10 cellular contexts compared by ENCODE assay signal in the genomic region with DNA sequence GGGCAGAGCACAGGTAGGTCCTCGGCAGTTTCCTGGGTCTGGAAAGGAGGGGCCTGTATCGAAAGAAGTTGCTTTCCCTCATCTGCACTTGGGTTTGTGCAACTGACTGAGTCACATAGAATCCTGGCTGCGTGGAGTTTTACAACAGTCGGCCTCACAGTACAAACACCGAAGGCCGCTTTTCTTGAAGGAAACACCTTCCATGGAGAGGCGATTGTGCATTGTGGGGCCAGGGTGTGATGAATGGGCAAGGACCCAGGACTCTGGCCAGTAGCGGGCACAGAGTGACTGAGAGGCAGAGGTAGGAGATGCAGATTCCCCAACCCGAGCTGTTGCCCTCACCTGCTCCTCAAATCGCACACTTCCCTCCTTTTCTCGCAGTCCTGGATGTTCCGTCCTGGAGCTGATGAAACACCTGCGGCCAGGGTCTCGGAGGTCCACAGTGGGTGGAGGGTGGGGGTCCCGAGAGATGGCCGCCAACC. TPM values are rescaled to one million over a fixed set of nuclear protein-coding genes. Genes with fewer than 3 reads are reported as not detected.
DNase-seq lines count a peak whose midpoint lies in the region; ATAC-seq and TF ChIP-seq lines count a peak whose summit lies in the region.
"Had no signal": no experiment of that assay in that cellular context is flagged by ENCODE, and none has a peak within 500 bp of the region (broad histone marks: within the 10 kb centered on the region; RNA-seq: fewer than 3 reads in every experiment).

No MANE protein-coding gene starts in this region.

- H3F3A ChIP-seq in MM.1S (ENCODE audit: insufficient read depth, low read length), result peaks cover 91% of the 10 kb centered on the region

- in situ Hi-C loops in GM18951 (cut with MboI; ENCODE audit: low sequenced_read_pairs, unreplicated experiment), result loop anchor here (10.0 kb wide), 1 partner anchor 386 kb away; no protein-coding TSS in a partner anchor

- no peak overlapping the region for H2AFZ ChIP-seq in MM.1S (ENCODE audit: low read length)

- H3K36me3 ChIP-seq in sigmoid colon (peaks cover 14 to 93% (median 37%) of the 10 kb centered on the region in 4 donors), MM.1S (replicated peaks; ENCODE audit: insufficient read depth, low read length) (peaks cover 56% of the 10 kb centered on the region), tibial artery (peaks cover 36 to 78% (median 55%) of the 10 kb centered on the region in 3 donors)

- H3K27me3 ChIP-seq in sigmoid colon (no peaks in the 10 kb centered on the region), MM.1S (replicated peaks; ENCODE audit: insufficient read depth, low read length) (no peaks in the 10 kb centered on the region), tibial artery (no peaks in the 10 kb centered on the region)

- peaks cover 0 to 95% (median 87%) of the 10 kb centered on the region in 4 donors for H3K4me1 ChIP-seq in sigmoid colon
- peaks cover 35% of the 10 kb centered on the region for H3K4me1 ChIP-seq in MM.1S (ENCODE audit: low read length)
- peaks cover 0 to 60% (median 37%) of the 10 kb centered on the region in 4 donors for H3K4me1 ChIP-seq in tibial artery

- 49 to 77% methylated on average over 16 of the region's 16 CpGs for WGBS in sigmoid colon, 2 donors

- no peaks in the 10 kb centered on the region for H3K27me3 Mint-ChIP-seq in T-helper 17 cell

- H3K4me3 Mint-ChIP-seq in T-helper 17 cell, result no peak overlapping the region

- H3K9me2 ChIP-seq in MM.1S (replicated peaks; ENCODE audit: insufficient read depth, low read length), result no peaks in the 10 kb centered on the region

- intact Hi-C loops in sigmoid colon (cut with DNase I) (loop anchor here (5.0 kb wide), 1 partner anchor 41 kb away; a partner anchor contains a TSS), tibial artery (cut with DNase I; ENCODE audit: low total_unique reads) (loop anchor here (5.0 kb wide), 1 partner anchor 279 kb away; no protein-coding TSS in a partner anchor)

- TF ChIP-seq CTCF in sigmoid colon (IDR thresholded peaks at IDR 0.05) (no peak), MM.1S (IDR thresholded peaks at IDR 0.05; ENCODE audit: low read length) (no peak), tibial artery (IDR thresholded peaks at IDR 0.05) (no peak)

- H3K27ac Mint-ChIP-seq in T-helper 17 cell, result peak overlapping the region; percentile 97

- DNase-seq in T-helper 17 cell, result no peak
- DNase-seq in ecto neural progenitor cell (ENCODE audit: low spot score), result peak; percentile 45
- no peak for DNase-seq in sigmoid colon
- no peak for DNase-seq in activated gamma-delta T cell treated with Interleukin-2 at 50 U/mL for 16 hours
- DNase-seq in MM.1S, result no peak
- no peak for DNase-seq in tibial artery
- DNase-seq: activated CD4-positive, alpha-beta T cell treated with anti-CD3 and anti-CD28 coated beads, Interleukin-2, amount 50 U/mL, for 4 hours; OCI-M1; stimulated activated naive CD4-positive, alpha-beta T cell had no signal

- no peak for TF ChIP-seq EP300 in sigmoid colon (IDR thresholded peaks at IDR 0.05)

- no peak overlapping the region for H3K9ac ChIP-seq in MM.1S (ENCODE audit: low read length)

- peaks cover 91% of the 10 kb centered on the region for H4K20me1 ChIP-seq in MM.1S (ENCODE audit: insufficient read depth, low read length)

- H3K4me1 Mint-ChIP-seq in T-helper 17 cell, result peaks cover 75% of the 10 kb centered on the region

- no peak overlapping the region for H3K4me2 ChIP-seq in MM.1S (ENCODE audit: low read depth, low read length)

- TF ChIP-seq POLR2A in GM18951 (IDR thresholded peaks at IDR 0.05; ENCODE audit: extremely low read depth, insufficient read depth, insufficient read length) (peak; percentile 9), sigmoid colon (IDR thresholded peaks at IDR 0.05) (no peak)

- H3K4me3 ChIP-seq in sigmoid colon, result peak overlapping the region in 2 of 4 donors; percentile 8 to 15
- H3K4me3 ChIP-seq in MM.1S (ENCODE audit: low read length), result no peak overlapping the region
- no peak overlapping the region for H3K4me3 ChIP-seq in tibial artery

- peaks cover 10% of the 10 kb centered on the region for H3K36me3 Mint-ChIP-seq in T-helper 17 cell (ENCODE audit: low read depth)

- H3K27ac ChIP-seq in sigmoid colon, result peak overlapping the region; percentile 74 to 99 (median 86)
- H3K27ac ChIP-seq in MM.1S (ENCODE audit: low read length), result no peak overlapping the region
- H3K27ac ChIP-seq in tibial artery, result no peak overlapping the region

- peaks cover 99% of the 10 kb centered on the region for H3K79me2 ChIP-seq in MM.1S (ENCODE audit: low read length)

- H3K9me3 ChIP-seq in T-helper 17 cell (ENCODE audit: control insufficient read depth, low read length, poor library complexity, severe bottlenecking), result no peaks in the 10 kb centered on the region
- no peaks in the 10 kb centered on the region for H3K9me3 ChIP-seq in sigmoid colon
- no peaks in the 10 kb centered on the region for H3K9me3 ChIP-seq in MM.1S (replicated peaks; ENCODE audit: insufficient read depth, low read length)
- H3K9me3 ChIP-seq in tibial artery, result no peaks in the 10 kb centered on the region

- ATAC-seq in T-helper 17 cell, result no peak

RNA-seq across cellular contexts. Expression of a gene that starts 7.7 kb away (rescaled TPM):
- total RNA-seq in T-helper 17 cell, result 100 to 1,000 TPM; 197 to 225 TPM
- 100 to 1,000 TPM in 3 of 4 donors, 10 to 100 TPM in 1; 98.7 to 178 (median 149) TPM for total RNA-seq in sigmoid colon
- polyA plus RNA-seq in sigmoid colon, result 10 to 100 TPM in 1 of 3 donors, 1 to 10 TPM in 2; 7.8 to 35.0 (median 8.6) TPM

RNA-seq across cellular contexts. Expression of a gene that starts 39.8 kb away (rescaled TPM):
- 10 to 100 TPM in 1 of 2 donors, 1 to 10 TPM in 1; 7.8 to 10.7 TPM for total RNA-seq in T-helper 17 cell
- 1 to 10 TPM; 4.4 to 6.0 (median 5.2) TPM for total RNA-seq in sigmoid colon
- 10 to 100 TPM in 1 of 3 donors, 1 to 10 TPM in 2; 7.1 to 14.6 (median 7.8) TPM for polyA plus RNA-seq in sigmoid colon

Comparison
In these comparisons a context has a peak if more than half of its experiments do, and no peak if none do; other contexts are left out.
1. H3K27ac ChIP-seq: peak in sigmoid colon (4 of 4); none in MM.1S (single experiment) and tibial artery (0 of 2).